Comparison of ENCODE assay signal across 20 cellular contexts in genomic region chr1:234865171-234866006, GRCh38.
DNase-seq lines count a peak whose midpoint lies in the region; ATAC-seq and TF ChIP-seq lines count a peak whose summit lies in the region.
"Had no signal": no experiment of that assay in that cellular context is flagged by ENCODE, and none has a peak within 500 bp of the region (broad histone marks: within the 10 kb centered on the region; RNA-seq: fewer than 3 reads in every experiment).

No MANE protein-coding gene starts in this region.

- H3K27ac ChIP-seq in breast epithelium: no peak overlapping the region

- CTCF ChIA-PET in MCF 10A (lab: Yijun Ruan, JAX): interaction anchor here (0.8 to 1.1 kb wide), 2 partner anchors 209 to 217 kb away, joined by 3 to 4 read pairs; no protein-coding TSS in a partner anchor

- POLR2A ChIA-PET in MCF 10A (lab: Yijun Ruan, JAX): interaction anchor here (0.6 to 1.0 kb wide), 4 partner anchors 15 to 207 kb away, joined by 3 to 4 read pairs (median 3); no protein-coding TSS in a partner anchor

- ATAC-seq in T-helper 17 cell: no peak
- ATAC-seq in stimulated activated memory B cell treated with anti-CD40 and anti-IgM and Interleukin-4, amounts not matched to agents 10 μg/mL and 1 μg/mL and 100 μg/mL, for 72 hours: no peak
- ATAC-seq: activated CD8-positive, alpha-beta T cell treated with anti-CD3 and anti-CD28 coated beads, Interleukin-2, amount 10 ng/mL, durations not matched to agents 7 days and 5 days; SK-N-SH treated with all-trans-retinoic acid at 6 μM for 48 hours had no signal

- H3K4me3 Mint-ChIP-seq in MCF 10A (ENCODE audit: unreplicated experiment) (peak overlapping the region; percentile 3), T-helper 17 cell (no peak overlapping the region), immature natural killer cell (peak overlapping the region in 4 of 5 donors; percentile 78 to 82 (median 78))
- H3K4me3 Mint-ChIP-seq in stimulated activated memory B cell treated with anti-CD40 and anti-IgM and Interleukin-4, amounts not matched to agents 10 μg/mL and 1 μg/mL and 100 μg/mL, for 72 hours: no peak overlapping the region
- H3K4me3 Mint-ChIP-seq: activated CD8-positive, alpha-beta T cell treated with anti-CD3 and anti-CD28 coated beads, Interleukin-2, amount 10 ng/mL, durations not matched to agents 7 days and 5 days; activated naive CD8-positive, alpha-beta T cell treated with anti-CD3 and anti-CD28 coated beads, Interleukin-2, amount 10 ng/mL, durations not matched to agents 7 days and 5 days; activated T-cell treated with anti-CD3 and anti-CD28 coated beads, Interleukin-2, amount 50 U/mL, for 24 hours; neural crest cell had no signal

- TF ChIP-seq POLR2A in breast epithelium (IDR thresholded peaks at IDR 0.05): no peak

- no peaks in the 10 kb centered on the region for H3K36me3 ChIP-seq in breast epithelium
- H3K36me3 ChIP-seq: left lung had no signal

- H3K9me3 Mint-ChIP-seq in MCF 10A (ENCODE audit: unreplicated experiment) (no peaks in the 10 kb centered on the region), immature natural killer cell (no peaks in the 10 kb centered on the region)
- peaks cover 4% of the 10 kb centered on the region for H3K9me3 Mint-ChIP-seq in stimulated activated memory B cell treated with anti-CD40 and anti-IgM and Interleukin-4, amounts not matched to agents 10 μg/mL and 1 μg/mL and 100 μg/mL, for 72 hours
- H3K9me3 Mint-ChIP-seq: neural crest cell had no signal

- H3K36me3 Mint-ChIP-seq in MCF 10A (ENCODE audit: insufficient read depth, unreplicated experiment): peaks cover 4% of the 10 kb centered on the region
- no peaks in the 10 kb centered on the region for H3K36me3 Mint-ChIP-seq in T-helper 17 cell (ENCODE audit: low read depth)
- peaks cover 0 to 3% (median 0%) of the 10 kb centered on the region in 3 donors for H3K36me3 Mint-ChIP-seq in immature natural killer cell
- no peaks in the 10 kb centered on the region for H3K36me3 Mint-ChIP-seq in stimulated activated memory B cell treated with anti-CD40 and anti-IgM and Interleukin-4, amounts not matched to agents 10 μg/mL and 1 μg/mL and 100 μg/mL, for 72 hours

- TF ChIP-seq CTCF in MCF 10A (IDR thresholded peaks at IDR 0.05; ENCODE audit: unreplicated experiment): no peak
- TF ChIP-seq CTCF in breast epithelium (IDR thresholded peaks at IDR 0.05): no peak
- no peak for TF ChIP-seq CTCF in foreskin fibroblast (IDR thresholded peaks at IDR 0.05; ENCODE audit: low read depth, low read length)

- H3K4me3 ChIP-seq in breast epithelium (no peak overlapping the region), foreskin fibroblast (ENCODE audit: low read depth in 1 of 2, low read length in 2 of 2) (no peak overlapping the region)
- H3K4me3 ChIP-seq: left lung had no signal

- H3K4me1 Mint-ChIP-seq in MCF 10A (ENCODE audit: insufficient read depth, unreplicated experiment) (peaks cover 42% of the 10 kb centered on the region), T-helper 17 cell (peaks cover 17% of the 10 kb centered on the region), immature natural killer cell (peaks cover 22 to 23% of the 10 kb centered on the region in 2 donors)
- peaks cover 22% of the 10 kb centered on the region for H3K4me1 Mint-ChIP-seq in stimulated activated memory B cell treated with anti-CD40 and anti-IgM and Interleukin-4, amounts not matched to agents 10 μg/mL and 1 μg/mL and 100 μg/mL, for 72 hours

- no peaks in the 10 kb centered on the region for H3K27me3 ChIP-seq in breast epithelium
- H3K27me3 ChIP-seq: left lung had no signal

- DNase-seq in MCF 10A (ENCODE audit: unreplicated experiment) (no peak), breast epithelium (ENCODE audit: low spot score in 2 of 2) (no peak), T-helper 17 cell (no peak), immature natural killer cell (no peak), GM19238 (ENCODE audit: insufficient read length, low spot score) (no peak), H4 (ENCODE audit: low spot score) (no peak), foreskin fibroblast (no peak)
- DNase-seq: activated CD8-positive, alpha-beta T cell treated with anti-CD3 and anti-CD28 coated beads, Interleukin-2, amount 10 ng/mL, durations not matched to agents 7 days and 5 days; activated naive CD8-positive, alpha-beta T cell treated with anti-CD3 and anti-CD28 coated beads, Interleukin-2, amount 10 ng/mL, durations not matched to agents 7 days and 5 days; activated T-cell treated with anti-CD3 and anti-CD28 coated beads, Interleukin-2, amount 50 U/mL, for 24 hours; NCI-H1105; NCI-H2081 treated with DMSO at 0.1 percent for 48 hours; NCI-H510A; NK-92 treated with Interleukin-12 subunit alpha and Interleukin-12 subunit beta, amount 100 ng/mL, for 24 hours; RPMI8226; substantia nigra had no signal

- H3K9me3 ChIP-seq in breast epithelium (no peaks in the 10 kb centered on the region), T-helper 17 cell (ENCODE audit: control insufficient read depth, low read length, poor library complexity, severe bottlenecking) (no peaks in the 10 kb centered on the region)

- peaks cover 6 to 8% of the 10 kb centered on the region in 2 donors for H3K4me1 ChIP-seq in breast epithelium

- intact Hi-C loops in MCF 10A (cut with micrococcal nuclease): loop anchor here (1.0 to 10.0 kb wide), 4 partner anchors 141 to 371 kb away; no protein-coding TSS in a partner anchor
- intact Hi-C loops in breast epithelium (cut with DNase I; ENCODE audit: low total_unique reads): no loop called here

- H3K27ac Mint-ChIP-seq in MCF 10A (ENCODE audit: low read depth, unreplicated experiment) (peak overlapping the region; percentile 82), T-helper 17 cell (peak overlapping the region; percentile 79), immature natural killer cell (peak overlapping the region in 5 of 6 donors; percentile 92 to 97 (median 94))
- peak overlapping the region; percentile 43 for H3K27ac Mint-ChIP-seq in stimulated activated memory B cell treated with anti-CD40 and anti-IgM and Interleukin-4, amounts not matched to agents 10 μg/mL and 1 μg/mL and 100 μg/mL, for 72 hours
- H3K27ac Mint-ChIP-seq: activated CD8-positive, alpha-beta T cell treated with anti-CD3 and anti-CD28 coated beads, Interleukin-2, amount 10 ng/mL, durations not matched to agents 7 days and 5 days; activated naive CD8-positive, alpha-beta T cell treated with anti-CD3 and anti-CD28 coated beads, Interleukin-2, amount 10 ng/mL, durations not matched to agents 7 days and 5 days had no signal

- no TSS peak for BruUV-seq in MCF 10A (replicated peaks; lab: Mats Ljungman, UMichigan)

- H3K27me3 Mint-ChIP-seq in MCF 10A (ENCODE audit: insufficient read depth, unreplicated experiment) (no peaks in the 10 kb centered on the region), T-helper 17 cell (no peaks in the 10 kb centered on the region), immature natural killer cell (ENCODE audit: low read depth in 3 of 3) (peaks cover 16 to 22% (median 20%) of the 10 kb centered on the region in 3 donors)
- H3K27me3 Mint-ChIP-seq in stimulated activated memory B cell treated with anti-CD40 and anti-IgM and Interleukin-4, amounts not matched to agents 10 μg/mL and 1 μg/mL and 100 μg/mL, for 72 hours: no peaks in the 10 kb centered on the region
- H3K27me3 Mint-ChIP-seq: activated naive CD8-positive, alpha-beta T cell treated with anti-CD3 and anti-CD28 coated beads, Interleukin-2, amount 10 ng/mL, durations not matched to agents 7 days and 5 days; activated T-cell treated with anti-CD3 and anti-CD28 coated beads, Interleukin-2, amount 50 U/mL, for 24 hours had no signal

Comparison
In these comparisons a context has a peak if more than half of its experiments do, and no peak if none do; other contexts are left out.
1. H3K27ac Mint-ChIP-seq: peak in every context shown above with its lines; median percentile 94 in immature natural killer cell; 82 in MCF 10A; 79 in T-helper 17 cell; 43 in stimulated activated memory B cell treated with anti-CD40 and anti-IgM and Interleukin-4, amounts not matched to agents 10 μg/mL and 1 μg/mL and 100 μg/mL, for 72 hours.
2. H3K4me3 Mint-ChIP-seq: peak in MCF 10A (single experiment) and immature natural killer cell (4 of 5); none in T-helper 17 cell (single experiment) and stimulated activated memory B cell treated with anti-CD40 and anti-IgM and Interleukin-4, amounts not matched to agents 10 μg/mL and 1 μg/mL and 100 μg/mL, for 72 hours (single experiment).